In the genomic region with DNA sequence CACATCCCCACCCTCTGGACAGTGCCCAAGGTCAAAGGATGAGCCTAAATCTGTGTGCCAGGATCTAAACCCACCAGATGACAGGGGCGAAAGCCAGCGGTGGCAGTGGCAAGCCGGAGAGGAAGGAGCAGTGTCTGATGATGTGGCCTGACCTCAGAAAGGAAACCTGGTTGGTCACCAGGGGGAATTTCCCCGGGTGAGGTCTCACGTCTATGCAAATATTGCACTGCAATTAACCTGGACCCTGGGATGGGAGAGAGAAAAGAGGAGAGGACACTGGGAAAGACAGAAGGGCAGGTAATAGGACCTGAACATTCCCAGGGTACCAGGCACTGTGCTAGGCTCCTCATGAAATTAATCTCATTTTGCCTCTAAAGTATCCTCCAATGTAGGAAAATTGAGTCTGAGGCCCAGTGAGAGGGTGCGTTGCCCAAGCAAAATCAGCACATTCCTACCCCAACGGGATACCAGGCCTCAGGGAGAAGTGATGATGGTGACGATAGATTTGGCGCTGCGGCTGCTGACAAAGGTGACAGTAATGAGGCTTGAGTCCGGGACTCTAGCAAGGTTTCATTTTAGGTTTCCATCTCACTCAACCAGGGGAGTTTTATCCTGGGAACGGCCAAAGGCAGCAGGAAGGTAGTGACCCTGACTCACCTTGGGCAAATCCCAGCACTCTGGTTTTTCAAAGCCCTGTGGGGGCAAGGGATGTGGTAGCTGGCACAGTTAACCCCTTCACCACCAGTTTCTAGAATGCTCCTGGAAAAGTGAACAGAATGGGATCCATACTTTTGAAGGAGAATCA, we compare ENCODE assay signal across 1 cellular context.
TF ChIP-seq lines count a peak whose summit lies in the region.

No MANE protein-coding gene starts in this region.

TF ChIP-seq in HCT116, 20 proteins besides CTCF, POLR2A, EP300 and RAD21:
- TF ChIP-seq EZH2phosphoT487 (IDR thresholded peaks at IDR 0.05; ENCODE audit: borderline replicate concordance) (no peak), ELF1 (IDR thresholded peaks at IDR 0.05; ENCODE audit: borderline replicate concordance, low read depth) (no peak), ZNF274 (IDR thresholded peaks at IDR 0.05; ENCODE audit: low read depth, low read length) (no peak), EGR1 (IDR thresholded peaks at IDR 0.05; ENCODE audit: low read depth) (no peak), TCF7L2 (IDR thresholded peaks at IDR 0.05; ENCODE audit: borderline replicate concordance, extremely low read depth, insufficient read depth, insufficient read length) (no peak), ZFX (IDR thresholded peaks at IDR 0.05) (no peak), YY1 (IDR thresholded peaks at IDR 0.05; ENCODE audit: extremely low read depth, insufficient replicate concordance, low read depth, low read length) (no peak), EZH2 (IDR thresholded peaks at IDR 0.05) (no peak), POLR2AphosphoS5 (IDR thresholded peaks at IDR 0.05; ENCODE audit: low read depth, low read length) (no peak), FOSL1 (IDR thresholded peaks at IDR 0.05; ENCODE audit: low read depth) (no peak), JUND (IDR thresholded peaks at IDR 0.05) (no peak), SRF (IDR thresholded peaks at IDR 0.05; ENCODE audit: low read depth) (no peak), SP1 (IDR thresholded peaks at IDR 0.05; ENCODE audit: low read depth) (no peak), CEBPB (IDR thresholded peaks at IDR 0.05; ENCODE audit: low read depth) (no peak)
- TF ChIP-seq, protein P1, sequence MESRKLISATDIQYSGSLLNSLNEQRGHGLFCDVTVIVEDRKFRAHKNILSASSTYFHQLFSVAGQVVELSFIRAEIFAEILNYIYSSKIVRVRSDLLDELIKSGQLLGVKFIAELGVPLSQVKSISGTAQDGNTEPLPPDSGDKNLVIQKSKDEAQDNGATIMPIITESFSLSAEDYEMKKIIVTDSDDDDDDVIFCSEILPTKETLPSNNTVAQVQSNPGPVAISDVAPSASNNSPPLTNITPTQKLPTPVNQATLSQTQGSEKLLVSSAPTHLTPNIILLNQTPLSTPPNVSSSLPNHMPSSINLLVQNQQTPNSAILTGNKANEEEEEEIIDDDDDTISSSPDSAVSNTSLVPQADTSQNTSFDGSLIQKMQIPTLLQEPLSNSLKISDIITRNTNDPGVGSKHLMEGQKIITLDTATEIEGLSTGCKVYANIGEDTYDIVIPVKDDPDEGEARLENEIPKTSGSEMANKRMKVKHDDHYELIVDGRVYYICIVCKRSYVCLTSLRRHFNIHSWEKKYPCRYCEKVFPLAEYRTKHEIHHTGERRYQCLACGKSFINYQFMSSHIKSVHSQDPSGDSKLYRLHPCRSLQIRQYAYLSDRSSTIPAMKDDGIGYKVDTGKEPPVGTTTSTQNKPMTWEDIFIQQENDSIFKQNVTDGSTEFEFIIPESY (IDR thresholded peaks at IDR 0.05; ENCODE audit: extremely low read depth, insufficient replicate concordance, low read length): no peak
- TF ChIP-seq, protein P2, sequence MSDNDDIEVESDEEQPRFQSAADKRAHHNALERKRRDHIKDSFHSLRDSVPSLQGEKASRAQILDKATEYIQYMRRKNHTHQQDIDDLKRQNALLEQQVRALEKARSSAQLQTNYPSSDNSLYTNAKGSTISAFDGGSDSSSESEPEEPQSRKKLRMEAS (IDR thresholded peaks at IDR 0.05): no peak
- TF ChIP-seq, protein P3, sequence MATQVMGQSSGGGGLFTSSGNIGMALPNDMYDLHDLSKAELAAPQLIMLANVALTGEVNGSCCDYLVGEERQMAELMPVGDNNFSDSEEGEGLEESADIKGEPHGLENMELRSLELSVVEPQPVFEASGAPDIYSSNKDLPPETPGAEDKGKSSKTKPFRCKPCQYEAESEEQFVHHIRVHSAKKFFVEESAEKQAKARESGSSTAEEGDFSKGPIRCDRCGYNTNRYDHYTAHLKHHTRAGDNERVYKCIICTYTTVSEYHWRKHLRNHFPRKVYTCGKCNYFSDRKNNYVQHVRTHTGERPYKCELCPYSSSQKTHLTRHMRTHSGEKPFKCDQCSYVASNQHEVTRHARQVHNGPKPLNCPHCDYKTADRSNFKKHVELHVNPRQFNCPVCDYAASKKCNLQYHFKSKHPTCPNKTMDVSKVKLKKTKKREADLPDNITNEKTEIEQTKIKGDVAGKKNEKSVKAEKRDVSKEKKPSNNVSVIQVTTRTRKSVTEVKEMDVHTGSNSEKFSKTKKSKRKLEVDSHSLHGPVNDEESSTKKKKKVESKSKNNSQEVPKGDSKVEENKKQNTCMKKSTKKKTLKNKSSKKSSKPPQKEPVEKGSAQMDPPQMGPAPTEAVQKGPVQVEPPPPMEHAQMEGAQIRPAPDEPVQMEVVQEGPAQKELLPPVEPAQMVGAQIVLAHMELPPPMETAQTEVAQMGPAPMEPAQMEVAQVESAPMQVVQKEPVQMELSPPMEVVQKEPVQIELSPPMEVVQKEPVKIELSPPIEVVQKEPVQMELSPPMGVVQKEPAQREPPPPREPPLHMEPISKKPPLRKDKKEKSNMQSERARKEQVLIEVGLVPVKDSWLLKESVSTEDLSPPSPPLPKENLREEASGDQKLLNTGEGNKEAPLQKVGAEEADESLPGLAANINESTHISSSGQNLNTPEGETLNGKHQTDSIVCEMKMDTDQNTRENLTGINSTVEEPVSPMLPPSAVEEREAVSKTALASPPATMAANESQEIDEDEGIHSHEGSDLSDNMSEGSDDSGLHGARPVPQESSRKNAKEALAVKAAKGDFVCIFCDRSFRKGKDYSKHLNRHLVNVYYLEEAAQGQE (IDR thresholded peaks at IDR 0.05; ENCODE audit: low read depth): no peak
